Comparison of ENCODE assay signal across 8 cellular contexts in genomic region chr5:1003296-1003937, GRCh38. TPM values are rescaled to one million over a fixed set of nuclear protein-coding genes. Genes with fewer than 3 reads are reported as not detected.
DNase-seq lines count a peak whose midpoint lies in the region; ATAC-seq and TF ChIP-seq lines count a peak whose summit lies in the region.

No MANE protein-coding gene starts in this region.

- no peak overlapping the region for H3K9ac ChIP-seq in iPS-20b (ENCODE audit: low read depth, low read length)

- TF ChIP-seq EP300 in transverse colon (IDR thresholded peaks at IDR 0.05; ENCODE audit: low read depth): no peak

- no peak for ATAC-seq in Right ventricle myocardium superior (ENCODE audit: poor library complexity)
- ATAC-seq in T-cell (replicated peaks in 1 of 4): no peak
- no peak for ATAC-seq in HG03045 (IDR thresholded peaks at IDR 0.05; ENCODE audit: unreplicated experiment)

- DNase-seq in right atrium auricular region (ENCODE audit: low spot score) (peak; percentile 58), Right ventricle myocardium superior (no peak), T-cell (peak in 13 of 34 experiments; percentile 3 to 34 (median 20)), transverse colon (peak; percentile 20), foreskin fibroblast (no peak), NCI-H1694 treated with DMSO at 0.1 percent for 48 hours (lab: John Stamatoyannopoulos, UW) (no peak)

- TF ChIP-seq CTCF in right atrium auricular region (IDR thresholded peaks at IDR 0.05) (no peak), transverse colon (IDR thresholded peaks at IDR 0.05) (no peak), foreskin fibroblast (IDR thresholded peaks at IDR 0.05; ENCODE audit: low read depth, low read length) (no peak)

- WGBS in transverse colon (ENCODE audit: low coverage in 1 of 2), 2 donors: 48 to 66% methylated on average over 8 to 21 of the region's 21 CpGs

- H3K4me3 Mint-ChIP-seq in T-cell: peak overlapping the region; percentile 34 to 72 (median 34)

- H3K4me3 ChIP-seq in right atrium auricular region (no peak overlapping the region), iPS-20b (ENCODE audit: low read length) (0 out of 2 replicates have a peak overlapping the region, but pooled peaks have one; percentile 35), transverse colon (no peak overlapping the region), foreskin fibroblast (ENCODE audit: low read depth in 1 of 2, low read length in 2 of 2) (no peak overlapping the region)

- intact Hi-C loops in Right ventricle myocardium superior (cut with DNase I) (no loop called here), transverse colon (cut with DNase I; ENCODE audit: low total_unique reads) (no loop called here)

- POLR2A ChIA-PET in T-cell (lab: Charles Lee): no interaction called here

- no peaks in the 10 kb centered on the region for H3K36me3 Mint-ChIP-seq in T-cell

- H3K27me3 ChIP-seq in right atrium auricular region (no peaks in the 10 kb centered on the region), iPS-20b (ENCODE audit: insufficient read depth, low read length) (peaks cover 61% of the 10 kb centered on the region), transverse colon (peaks cover 39% of the 10 kb centered on the region)

- H3K4me1 Mint-ChIP-seq in T-cell: peaks cover 10 to 29% (median 17%) of the 10 kb centered on the region in 3 donors

- H3K4me1 ChIP-seq in right atrium auricular region: peaks cover 0 to 33% of the 10 kb centered on the region in 2 donors
- H3K4me1 ChIP-seq in iPS-20b (ENCODE audit: insufficient read depth, low read length): no peaks in the 10 kb centered on the region
- peaks cover 0 to 26% (median 23%) of the 10 kb centered on the region in 4 donors for H3K4me1 ChIP-seq in transverse colon

- no peak overlapping the region for H3K27ac Mint-ChIP-seq in T-cell

- H3K27ac ChIP-seq in right atrium auricular region (no peak overlapping the region), iPS-20b (ENCODE audit: low read length) (no peak overlapping the region), transverse colon (no peak overlapping the region)

- no peak for TF ChIP-seq POLR2A in transverse colon (IDR thresholded peaks at IDR 0.05)

- CTCF ChIA-PET in T-cell (lab: Charles Lee): no interaction called here

- no peaks in the 10 kb centered on the region for H3K36me3 ChIP-seq in right atrium auricular region
- H3K36me3 ChIP-seq in iPS-20b (ENCODE audit: insufficient read depth, low read depth, low read length): no peaks in the 10 kb centered on the region
- no peaks in the 10 kb centered on the region for H3K36me3 ChIP-seq in transverse colon

- no peaks in the 10 kb centered on the region for H3K9me3 ChIP-seq in right atrium auricular region
- H3K9me3 ChIP-seq in iPS-20b (ENCODE audit: insufficient read depth, low read depth, low read length): no peaks in the 10 kb centered on the region
- H3K9me3 ChIP-seq in transverse colon: no peaks in the 10 kb centered on the region

- H3K9me3 Mint-ChIP-seq in T-cell: no peaks in the 10 kb centered on the region

- in situ Hi-C loops in transverse colon (cut with MboI; ENCODE audit: low pct_ligation_motif_present in 1 of 4, low pct_unique_long_range_greater_than_20kb in 1 of 4, low sequenced_read_pairs in 3 of 4): loop anchor here in 1 of 4 donors (25.0 kb wide), 1 partner anchor 134 kb away; no protein-coding TSS in a partner anchor

- peaks cover 15 to 37% of the 10 kb centered on the region in 2 donors for H3K27me3 Mint-ChIP-seq in T-cell

RNA-seq across cellular contexts. Expression of gene NKD2, which starts 5.2 kb away (rescaled TPM):
- total RNA-seq in right atrium auricular region (1 to 10 TPM; 2.4 to 2.8 TPM), Right ventricle myocardium superior (2.8 TPM), T-cell (under 1 TPM in 2 of 5 donors, not detected in 3; 0.18 to 0.23 TPM), transverse colon (under 1 TPM in 2 of 4 donors, not detected in 2; 0.41 to 0.80 TPM)

Comparison
In these comparisons a context has a peak if more than half of its experiments do, and no peak if none do; other contexts are left out.
1. DNase-seq: peak in right atrium auricular region (single experiment) and transverse colon (single experiment); none in Right ventricle myocardium superior (single experiment), foreskin fibroblast (0 of 2) and NCI-H1694 treated with DMSO at 0.1 percent for 48 hours (single experiment).